Comparison of ENCODE assay signal across 1 cellular context in the genomic region with DNA sequence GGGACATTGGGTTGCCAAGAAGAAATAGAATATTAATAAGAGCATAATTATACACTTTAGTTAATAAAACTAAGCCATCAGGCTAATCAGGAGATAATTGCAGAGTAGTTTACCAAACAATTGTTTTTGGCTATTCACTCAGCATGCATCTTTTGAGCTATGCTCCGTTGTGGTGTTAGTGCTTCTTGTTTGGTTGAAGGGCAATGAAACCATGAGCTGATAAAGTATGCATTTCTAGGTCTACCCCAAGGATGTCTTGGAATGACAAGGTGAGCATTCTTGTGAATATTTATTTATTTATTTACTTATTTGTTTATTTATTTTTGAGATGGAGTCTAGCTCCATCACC.
TF ChIP-seq lines count a peak whose summit lies in the region.

No MANE protein-coding gene starts in this region.

TF ChIP-seq in liver, 16 proteins besides CTCF, POLR2A, EP300 and RAD21 (continued from another document):
- TF ChIP-seq YY1 (IDR thresholded peaks at IDR 0.05) (no peak), FOXA2 (IDR thresholded peaks at IDR 0.05) (no peak), JUND (IDR thresholded peaks at IDR 0.05) (no peak)
- TF ChIP-seq, protein P1, sequence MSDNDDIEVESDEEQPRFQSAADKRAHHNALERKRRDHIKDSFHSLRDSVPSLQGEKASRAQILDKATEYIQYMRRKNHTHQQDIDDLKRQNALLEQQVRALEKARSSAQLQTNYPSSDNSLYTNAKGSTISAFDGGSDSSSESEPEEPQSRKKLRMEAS (IDR thresholded peaks at IDR 0.05): no peak
